Comparison of ENCODE assay signal across 15 cellular contexts in genomic region chr15:83585770-83586169, GRCh38.
DNase-seq lines count a peak whose midpoint lies in the region; TF ChIP-seq lines count a peak whose summit lies in the region.
"Had no signal": no experiment of that assay in that cellular context is flagged by ENCODE, and none has a peak within 500 bp of the region (broad histone marks: within the 10 kb centered on the region; RNA-seq: fewer than 3 reads in every experiment).

No MANE protein-coding gene starts in this region.

- TF ChIP-seq CTCF in WERI-Rb-1 (IDR thresholded peaks at IDR 0.05; ENCODE audit: low read depth, low read length) = no peak

- H3K4me3 ChIP-seq in WERI-Rb-1 (ENCODE audit: low read depth, low read length) = no peak overlapping the region
- H3K4me3 ChIP-seq: A549, BLaER1 had no signal

- no peak overlapping the region for H3K27ac ChIP-seq in WERI-Rb-1
- H3K27ac ChIP-seq: A549, BLaER1 had no signal

- DNase-seq in NCI-H226 (peak; percentile 50), WERI-Rb-1 (peak; percentile 23), glomerular visceral epithelial cell (ENCODE audit: extremely low spot score) (peak; percentile 41), renal cortical epithelial cell (ENCODE audit: low read depth) (peak; percentile 74), EL (no peak), DMS53 treated with DMSO at 0.1 percent for 48 hours (lab: John Stamatoyannopoulos, UW; ENCODE audit: unreplicated experiment) (no peak), NOMO-1 treated with dmso at 0.1 percent for 144 hours (lab: John Stamatoyannopoulos, UW; ENCODE audit: unreplicated experiment) (no peak)
- no peak for DNase-seq in stimulated activated CD8-positive, alpha-beta memory T cell treated with anti-CD3 and anti-CD28 coated beads, Interleukin-4, amount 100 ng/mL, for 48 hours
- DNase-seq: AML-193; Caco-2; CD8-positive, alpha-beta memory T cell; GOT3; H9 had no signal

- H3K27me3 ChIP-seq in WERI-Rb-1 (ENCODE audit: insufficient read depth, low read depth, severe bottlenecking) = no peaks in the 10 kb centered on the region
- H3K27me3 ChIP-seq: BLaER1 had no signal

- H3K36me3 ChIP-seq in WERI-Rb-1 = no peaks in the 10 kb centered on the region
- H3K36me3 ChIP-seq: BLaER1 had no signal

- no peaks in the 10 kb centered on the region for H3K9me3 ChIP-seq in WERI-Rb-1 (ENCODE audit: severe bottlenecking)
- H3K9me3 ChIP-seq: A549, BLaER1, Caco-2 had no signal

Comparison
In these comparisons a context has a peak if more than half of its experiments do, and no peak if none do; other contexts are left out.
1. DNase-seq: peak in NCI-H226 (single experiment), WERI-Rb-1 (single experiment), glomerular visceral epithelial cell (single experiment) and renal cortical epithelial cell (single experiment); none in EL (single experiment), DMS53 treated with DMSO at 0.1 percent for 48 hours (single experiment), stimulated activated CD8-positive, alpha-beta memory T cell treated with anti-CD3 and anti-CD28 coated beads, Interleukin-4, amount 100 ng/mL, for 48 hours (single experiment) and NOMO-1 treated with dmso at 0.1 percent for 144 hours (single experiment).